9 cellular contexts compared by ENCODE assay signal in the genomic region with DNA sequence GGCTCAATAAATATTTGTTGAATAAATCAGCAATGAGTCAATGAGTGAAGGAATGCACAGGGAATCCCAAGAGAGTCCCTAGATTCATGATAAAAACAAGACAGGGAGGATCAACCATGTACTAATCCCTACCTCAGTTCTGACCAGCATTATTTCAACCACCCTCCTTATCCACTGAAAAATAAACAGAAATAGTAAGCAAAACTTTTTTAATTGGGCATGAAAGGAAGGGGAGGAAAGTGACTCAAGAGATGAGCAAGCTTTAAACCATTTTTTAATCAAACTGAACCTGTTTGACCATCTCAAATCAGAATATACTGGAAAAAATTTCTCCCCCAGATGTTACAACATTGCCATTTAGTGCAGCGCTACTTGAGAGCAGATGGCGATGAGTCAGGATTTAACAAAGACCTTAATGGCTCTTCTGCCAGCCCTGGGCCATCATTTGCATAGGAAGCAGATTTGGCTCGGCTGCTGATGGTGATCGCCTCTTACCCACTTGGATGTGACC.
DNase-seq lines count a peak whose midpoint lies in the region; ATAC-seq and TF ChIP-seq lines count a peak whose summit lies in the region.
"Had no signal": no experiment of that assay in that cellular context is flagged by ENCODE, and none has a peak within 500 bp of the region (broad histone marks: within the 10 kb centered on the region; RNA-seq: fewer than 3 reads in every experiment).

No MANE protein-coding gene starts in this region.

- H3K9me2 ChIP-seq in SK-N-SH, result no peaks in the 10 kb centered on the region

- H3K27ac ChIP-seq in SK-N-SH (ENCODE audit: low read depth in 2 of 2, low read length in 1 of 2), result no peak overlapping the region; a peak in 1 of 4 replicates
- H3K27ac ChIP-seq: stomach had no signal

- no peaks in the 10 kb centered on the region for H3K27me3 ChIP-seq in SK-N-SH (ENCODE audit: insufficient read depth)
- H3K27me3 ChIP-seq: stomach had no signal

- POLR2A ChIA-PET in SK-N-SH (lab: Yijun Ruan, JAX), result no interaction called here

- H4K20me1 ChIP-seq in SK-N-SH (ENCODE audit: insufficient read depth), result no peaks in the 10 kb centered on the region

- H3K4me2 ChIP-seq in SK-N-SH, result no peak overlapping the region

- no peak for TF ChIP-seq EP300 in SK-N-SH (IDR thresholded peaks at IDR 0.05; ENCODE audit: borderline replicate concordance in 1 of 2, low read depth in 1 of 2, low read length in 1 of 2)

- no peaks in the 10 kb centered on the region for H3K36me3 ChIP-seq in SK-N-SH (replicated peaks in 1 of 2; ENCODE audit: control insufficient read depth in 1 of 2, insufficient read depth in 2 of 2, low read length in 1 of 2)
- H3K36me3 ChIP-seq: stomach had no signal

- ATAC-seq in HG02763 (IDR thresholded peaks at IDR 0.05; ENCODE audit: unreplicated experiment), result no peak
- no peak for ATAC-seq in GM19463 (IDR thresholded peaks at IDR 0.05; ENCODE audit: unreplicated experiment)

- H3K4me3 ChIP-seq in SK-N-SH (ENCODE audit: low read depth in 2 of 2, low read length in 1 of 2), result no peak overlapping the region
- H3K4me3 ChIP-seq: stomach had no signal

- CTCF ChIA-PET in SK-N-SH (lab: Yijun Ruan, JAX), result no interaction called here

- H3K9me3 ChIP-seq in SK-N-SH, result no peaks in the 10 kb centered on the region
- H3K9me3 ChIP-seq: stomach had no signal

- peak; percentile 93 for DNase-seq in DMS53 treated with DMSO at 0.1 percent for 48 hours (lab: John Stamatoyannopoulos, UW; ENCODE audit: unreplicated experiment)
- peak; percentile 8 to 32 for DNase-seq in NCI-H187 (lab: John Stamatoyannopoulos, UW)
- peak; percentile 84 for DNase-seq in amniotic epithelial cell (ENCODE audit: low read depth)
- DNase-seq in left kidney (ENCODE audit: low read depth, low spot score), result peak; percentile 7
- no peak for DNase-seq in SK-N-SH
- DNase-seq in G401 (ENCODE audit: low spot score), result no peak
- DNase-seq: stomach had no signal

- H2AFZ ChIP-seq in SK-N-SH (ENCODE audit: low read depth), result no peak overlapping the region

- H3F3A ChIP-seq in SK-N-SH (replicated peaks; ENCODE audit: insufficient read depth), result no peaks in the 10 kb centered on the region

- H3K9ac ChIP-seq in SK-N-SH, result no peak overlapping the region

- no peak for TF ChIP-seq RAD21 in SK-N-SH (IDR thresholded peaks at IDR 0.05; ENCODE audit: low read length)

- no peaks in the 10 kb centered on the region for H3K79me2 ChIP-seq in SK-N-SH (ENCODE audit: insufficient read depth)

- TF ChIP-seq CTCF in SK-N-SH (IDR thresholded peaks at IDR 0.05), result no peak

- in situ Hi-C loops in G401 (cut with HindIII; ENCODE audit: low sequenced_read_pairs), result no loop called here

- WGBS in SK-N-SH (ENCODE audit: low lambda C conversion rate), result 64% methylated on average over 4 of the region's 4 CpGs

- peaks cover 0 to 2% of the 10 kb centered on the region in 2 experiments; a peak in 1 of 4 replicates for H3K4me1 ChIP-seq in SK-N-SH (ENCODE audit: control insufficient read depth in 1 of 2, insufficient read depth in 2 of 2, low read depth in 1 of 2, low read length in 1 of 2)
- H3K4me1 ChIP-seq: stomach had no signal

TF ChIP-seq in SK-N-SH, 30 proteins besides CTCF, POLR2A, EP300 and RAD21:
- TF ChIP-seq, protein P1, sequence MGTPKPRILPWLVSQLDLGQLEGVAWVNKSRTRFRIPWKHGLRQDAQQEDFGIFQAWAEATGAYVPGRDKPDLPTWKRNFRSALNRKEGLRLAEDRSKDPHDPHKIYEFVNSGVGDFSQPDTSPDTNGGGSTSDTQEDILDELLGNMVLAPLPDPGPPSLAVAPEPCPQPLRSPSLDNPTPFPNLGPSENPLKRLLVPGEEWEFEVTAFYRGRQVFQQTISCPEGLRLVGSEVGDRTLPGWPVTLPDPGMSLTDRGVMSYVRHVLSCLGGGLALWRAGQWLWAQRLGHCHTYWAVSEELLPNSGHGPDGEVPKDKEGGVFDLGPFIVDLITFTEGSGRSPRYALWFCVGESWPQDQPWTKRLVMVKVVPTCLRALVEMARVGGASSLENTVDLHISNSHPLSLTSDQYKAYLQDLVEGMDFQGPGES (IDR thresholded peaks at IDR 0.05; ENCODE audit: low read depth, low read length), result no peak
- TF ChIP-seq, protein P2, sequence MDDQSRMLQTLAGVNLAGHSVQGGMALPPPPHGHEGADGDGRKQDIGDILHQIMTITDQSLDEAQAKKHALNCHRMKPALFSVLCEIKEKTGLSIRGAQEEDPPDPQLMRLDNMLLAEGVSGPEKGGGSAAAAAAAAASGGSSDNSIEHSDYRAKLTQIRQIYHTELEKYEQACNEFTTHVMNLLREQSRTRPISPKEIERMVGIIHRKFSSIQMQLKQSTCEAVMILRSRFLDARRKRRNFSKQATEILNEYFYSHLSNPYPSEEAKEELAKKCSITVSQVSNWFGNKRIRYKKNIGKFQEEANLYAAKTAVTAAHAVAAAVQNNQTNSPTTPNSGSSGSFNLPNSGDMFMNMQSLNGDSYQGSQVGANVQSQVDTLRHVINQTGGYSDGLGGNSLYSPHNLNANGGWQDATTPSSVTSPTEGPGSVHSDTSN (IDR thresholded peaks at IDR 0.05), result no peak
- TF ChIP-seq POLR2AphosphoS5 (IDR thresholded peaks at IDR 0.05; ENCODE audit: low read depth, low read length) (no peak), GATA2 (CRISPR knock-in tag; IDR thresholded peaks at IDR 0.05) (no peak), CHD2 (IDR thresholded peaks at IDR 0.05; ENCODE audit: low read length, partially characterized antibody) (no peak), JUND (IDR thresholded peaks at IDR 0.05) (no peak)

Comparison
In these comparisons a context has a peak if more than half of its experiments do, and no peak if none do; other contexts are left out.
1. DNase-seq: peak in DMS53 treated with DMSO at 0.1 percent for 48 hours (single experiment), NCI-H187 (2 of 2), amniotic epithelial cell (single experiment) and left kidney (single experiment); none in SK-N-SH (single experiment) and G401 (single experiment).